Comparison of ENCODE assay signal across 1 cellular context in the genomic region with DNA sequence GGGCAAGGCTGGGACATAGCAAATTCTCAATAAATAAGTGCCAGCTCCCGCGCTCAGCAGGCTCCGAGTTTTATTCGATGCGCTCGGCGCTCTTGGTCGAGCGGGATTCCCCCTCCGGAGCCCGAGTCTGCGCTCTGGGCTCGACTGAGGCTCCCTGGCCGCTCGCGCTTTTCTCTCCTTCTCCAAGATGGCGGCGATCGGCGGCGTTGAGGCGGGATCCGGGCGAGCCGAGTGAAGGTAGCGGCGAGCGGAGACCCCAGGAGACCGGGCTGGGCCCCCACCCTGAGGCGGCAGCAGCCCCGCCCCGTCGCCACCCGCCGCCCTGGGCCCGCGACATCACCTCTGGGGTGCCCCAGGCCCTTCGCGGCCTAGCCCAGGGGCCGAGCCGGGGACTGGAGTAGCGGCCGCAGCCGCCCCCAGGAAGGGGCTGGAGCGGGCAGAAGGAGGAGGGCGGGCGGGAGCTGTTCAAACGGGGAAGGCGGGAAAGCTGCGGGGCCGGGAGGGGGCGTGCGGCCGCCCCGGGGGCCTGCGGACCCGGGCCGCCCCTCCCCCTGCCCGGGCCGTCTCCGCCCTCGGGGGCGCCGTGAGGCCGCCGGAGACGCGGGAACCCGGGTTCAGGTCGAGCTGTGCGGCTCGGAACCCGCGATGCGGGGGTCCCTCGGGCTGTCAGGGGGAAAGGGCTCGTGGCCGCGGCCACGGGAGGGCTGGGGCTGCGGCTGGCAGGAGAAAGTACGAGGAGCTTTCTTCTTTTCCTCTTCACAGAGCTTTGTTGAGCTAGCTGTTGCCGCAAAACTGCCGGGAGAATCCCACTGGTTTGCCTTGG.
TF ChIP-seq lines count a peak whose summit lies in the region.

A gene with protein sequence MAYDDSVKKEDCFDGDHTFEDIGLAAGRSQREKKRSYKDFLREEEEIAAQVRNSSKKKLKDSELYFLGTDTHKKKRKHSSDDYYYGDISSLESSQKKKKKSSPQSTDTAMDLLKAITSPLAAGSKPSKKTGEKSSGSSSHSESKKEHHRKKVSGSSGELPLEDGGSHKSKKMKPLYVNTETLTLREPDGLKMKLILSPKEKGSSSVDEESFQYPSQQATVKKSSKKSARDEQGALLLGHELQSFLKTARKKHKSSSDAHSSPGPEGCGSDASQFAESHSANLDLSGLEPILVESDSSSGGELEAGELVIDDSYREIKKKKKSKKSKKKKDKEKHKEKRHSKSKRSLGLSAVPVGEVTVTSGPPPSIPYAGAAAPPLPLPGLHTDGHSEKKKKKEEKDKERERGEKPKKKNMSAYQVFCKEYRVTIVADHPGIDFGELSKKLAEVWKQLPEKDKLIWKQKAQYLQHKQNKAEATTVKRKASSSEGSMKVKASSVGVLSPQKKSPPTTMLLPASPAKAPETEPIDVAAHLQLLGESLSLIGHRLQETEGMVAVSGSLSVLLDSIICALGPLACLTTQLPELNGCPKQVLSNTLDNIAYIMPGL (plus strand): TSS at position 173 of the 823 bp plus-strand sequence. CDS start 4,898 bp downstream, outside the sequence.

TF ChIP-seq in HepG2, 621 proteins besides CTCF, POLR2A, EP300 and RAD21 (continued from another document and continues in another):
- TF ChIP-seq, protein P1, sequence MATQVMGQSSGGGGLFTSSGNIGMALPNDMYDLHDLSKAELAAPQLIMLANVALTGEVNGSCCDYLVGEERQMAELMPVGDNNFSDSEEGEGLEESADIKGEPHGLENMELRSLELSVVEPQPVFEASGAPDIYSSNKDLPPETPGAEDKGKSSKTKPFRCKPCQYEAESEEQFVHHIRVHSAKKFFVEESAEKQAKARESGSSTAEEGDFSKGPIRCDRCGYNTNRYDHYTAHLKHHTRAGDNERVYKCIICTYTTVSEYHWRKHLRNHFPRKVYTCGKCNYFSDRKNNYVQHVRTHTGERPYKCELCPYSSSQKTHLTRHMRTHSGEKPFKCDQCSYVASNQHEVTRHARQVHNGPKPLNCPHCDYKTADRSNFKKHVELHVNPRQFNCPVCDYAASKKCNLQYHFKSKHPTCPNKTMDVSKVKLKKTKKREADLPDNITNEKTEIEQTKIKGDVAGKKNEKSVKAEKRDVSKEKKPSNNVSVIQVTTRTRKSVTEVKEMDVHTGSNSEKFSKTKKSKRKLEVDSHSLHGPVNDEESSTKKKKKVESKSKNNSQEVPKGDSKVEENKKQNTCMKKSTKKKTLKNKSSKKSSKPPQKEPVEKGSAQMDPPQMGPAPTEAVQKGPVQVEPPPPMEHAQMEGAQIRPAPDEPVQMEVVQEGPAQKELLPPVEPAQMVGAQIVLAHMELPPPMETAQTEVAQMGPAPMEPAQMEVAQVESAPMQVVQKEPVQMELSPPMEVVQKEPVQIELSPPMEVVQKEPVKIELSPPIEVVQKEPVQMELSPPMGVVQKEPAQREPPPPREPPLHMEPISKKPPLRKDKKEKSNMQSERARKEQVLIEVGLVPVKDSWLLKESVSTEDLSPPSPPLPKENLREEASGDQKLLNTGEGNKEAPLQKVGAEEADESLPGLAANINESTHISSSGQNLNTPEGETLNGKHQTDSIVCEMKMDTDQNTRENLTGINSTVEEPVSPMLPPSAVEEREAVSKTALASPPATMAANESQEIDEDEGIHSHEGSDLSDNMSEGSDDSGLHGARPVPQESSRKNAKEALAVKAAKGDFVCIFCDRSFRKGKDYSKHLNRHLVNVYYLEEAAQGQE (IDR thresholded peaks at IDR 0.05; ENCODE audit: borderline replicate concordance in 1 of 2, low read depth in 1 of 2, low read length in 2 of 2), result no peak
- TF ChIP-seq ELF1 (CRISPR knock-in tag; IDR thresholded peaks at IDR 0.05) (peak; percentile 21; the same call in 1 of the 2 replicates), GABPA (IDR thresholded peaks at IDR 0.05; ENCODE audit: low read depth, low read length) (no peak), GABPA (CRISPR knock-in tag; IDR thresholded peaks at IDR 0.05; ENCODE audit: low read depth) (peak; percentile 37; the same call in 1 of the 2 replicates), CENPX (CRISPR knock-in tag; IDR thresholded peaks at IDR 0.05) (no peak), FOXC1 (CRISPR knock-in tag; IDR thresholded peaks at IDR 0.05; ENCODE audit: borderline replicate concordance) (peak; percentile 83; the same call in 1 of the 2 replicates), SP140L (CRISPR knock-in tag; IDR thresholded peaks at IDR 0.05; ENCODE audit: borderline replicate concordance) (0 out of 2 replicates have a peak, but pooled peaks have one; percentile 16), ZNF777 (CRISPR knock-in tag; IDR thresholded peaks at IDR 0.05) (peak; percentile 65), ZFYVE20 (CRISPR knock-in tag; IDR thresholded peaks at IDR 0.05; ENCODE audit: borderline replicate concordance, low read depth) (peak; percentile 71; the same call in 1 of the 2 replicates), ZNF235 (CRISPR knock-in tag; IDR thresholded peaks at IDR 0.05; ENCODE audit: borderline replicate concordance) (no peak; the same call in 1 of the 2 replicates), ZBTB38 (CRISPR knock-in tag; IDR thresholded peaks at IDR 0.05) (no peak), TCF12 (IDR thresholded peaks at IDR 0.05) (no peak), TCF12 (CRISPR knock-in tag; IDR thresholded peaks at IDR 0.05) (peak; percentile 50; the same call in 1 of the 2 replicates), RBFOX2 (IDR thresholded peaks at IDR 0.05; ENCODE audit: low read depth, low read length) (peak; percentile 90)
- TF ChIP-seq, protein P2, sequence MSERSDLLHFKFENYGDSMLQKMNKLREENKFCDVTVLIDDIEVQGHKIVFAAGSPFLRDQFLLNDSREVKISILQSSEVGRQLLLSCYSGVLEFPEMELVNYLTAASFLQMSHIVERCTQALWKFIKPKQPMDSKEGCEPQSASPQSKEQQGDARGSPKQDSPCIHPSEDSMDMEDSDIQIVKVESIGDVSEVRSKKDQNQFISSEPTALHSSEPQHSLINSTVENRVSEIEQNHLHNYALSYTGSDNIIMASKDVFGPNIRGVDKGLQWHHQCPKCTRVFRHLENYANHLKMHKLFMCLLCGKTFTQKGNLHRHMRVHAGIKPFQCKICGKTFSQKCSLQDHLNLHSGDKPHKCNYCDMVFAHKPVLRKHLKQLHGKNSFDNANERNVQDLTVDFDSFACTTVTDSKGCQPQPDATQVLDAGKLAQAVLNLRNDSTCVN (CRISPR knock-in tag; IDR thresholded peaks at IDR 0.05; ENCODE audit: borderline replicate concordance), result no peak; the same call in 1 of the 2 replicates
- TF ChIP-seq, protein P3, sequence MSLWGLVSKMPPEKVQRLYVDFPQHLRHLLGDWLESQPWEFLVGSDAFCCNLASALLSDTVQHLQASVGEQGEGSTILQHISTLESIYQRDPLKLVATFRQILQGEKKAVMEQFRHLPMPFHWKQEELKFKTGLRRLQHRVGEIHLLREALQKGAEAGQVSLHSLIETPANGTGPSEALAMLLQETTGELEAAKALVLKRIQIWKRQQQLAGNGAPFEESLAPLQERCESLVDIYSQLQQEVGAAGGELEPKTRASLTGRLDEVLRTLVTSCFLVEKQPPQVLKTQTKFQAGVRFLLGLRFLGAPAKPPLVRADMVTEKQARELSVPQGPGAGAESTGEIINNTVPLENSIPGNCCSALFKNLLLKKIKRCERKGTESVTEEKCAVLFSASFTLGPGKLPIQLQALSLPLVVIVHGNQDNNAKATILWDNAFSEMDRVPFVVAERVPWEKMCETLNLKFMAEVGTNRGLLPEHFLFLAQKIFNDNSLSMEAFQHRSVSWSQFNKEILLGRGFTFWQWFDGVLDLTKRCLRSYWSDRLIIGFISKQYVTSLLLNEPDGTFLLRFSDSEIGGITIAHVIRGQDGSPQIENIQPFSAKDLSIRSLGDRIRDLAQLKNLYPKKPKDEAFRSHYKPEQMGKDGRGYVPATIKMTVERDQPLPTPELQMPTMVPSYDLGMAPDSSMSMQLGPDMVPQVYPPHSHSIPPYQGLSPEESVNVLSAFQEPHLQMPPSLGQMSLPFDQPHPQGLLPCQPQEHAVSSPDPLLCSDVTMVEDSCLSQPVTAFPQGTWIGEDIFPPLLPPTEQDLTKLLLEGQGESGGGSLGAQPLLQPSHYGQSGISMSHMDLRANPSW (CRISPR knock-in tag; IDR thresholded peaks at IDR 0.05; ENCODE audit: borderline replicate concordance), result no peak
- TF ChIP-seq, protein P4, sequence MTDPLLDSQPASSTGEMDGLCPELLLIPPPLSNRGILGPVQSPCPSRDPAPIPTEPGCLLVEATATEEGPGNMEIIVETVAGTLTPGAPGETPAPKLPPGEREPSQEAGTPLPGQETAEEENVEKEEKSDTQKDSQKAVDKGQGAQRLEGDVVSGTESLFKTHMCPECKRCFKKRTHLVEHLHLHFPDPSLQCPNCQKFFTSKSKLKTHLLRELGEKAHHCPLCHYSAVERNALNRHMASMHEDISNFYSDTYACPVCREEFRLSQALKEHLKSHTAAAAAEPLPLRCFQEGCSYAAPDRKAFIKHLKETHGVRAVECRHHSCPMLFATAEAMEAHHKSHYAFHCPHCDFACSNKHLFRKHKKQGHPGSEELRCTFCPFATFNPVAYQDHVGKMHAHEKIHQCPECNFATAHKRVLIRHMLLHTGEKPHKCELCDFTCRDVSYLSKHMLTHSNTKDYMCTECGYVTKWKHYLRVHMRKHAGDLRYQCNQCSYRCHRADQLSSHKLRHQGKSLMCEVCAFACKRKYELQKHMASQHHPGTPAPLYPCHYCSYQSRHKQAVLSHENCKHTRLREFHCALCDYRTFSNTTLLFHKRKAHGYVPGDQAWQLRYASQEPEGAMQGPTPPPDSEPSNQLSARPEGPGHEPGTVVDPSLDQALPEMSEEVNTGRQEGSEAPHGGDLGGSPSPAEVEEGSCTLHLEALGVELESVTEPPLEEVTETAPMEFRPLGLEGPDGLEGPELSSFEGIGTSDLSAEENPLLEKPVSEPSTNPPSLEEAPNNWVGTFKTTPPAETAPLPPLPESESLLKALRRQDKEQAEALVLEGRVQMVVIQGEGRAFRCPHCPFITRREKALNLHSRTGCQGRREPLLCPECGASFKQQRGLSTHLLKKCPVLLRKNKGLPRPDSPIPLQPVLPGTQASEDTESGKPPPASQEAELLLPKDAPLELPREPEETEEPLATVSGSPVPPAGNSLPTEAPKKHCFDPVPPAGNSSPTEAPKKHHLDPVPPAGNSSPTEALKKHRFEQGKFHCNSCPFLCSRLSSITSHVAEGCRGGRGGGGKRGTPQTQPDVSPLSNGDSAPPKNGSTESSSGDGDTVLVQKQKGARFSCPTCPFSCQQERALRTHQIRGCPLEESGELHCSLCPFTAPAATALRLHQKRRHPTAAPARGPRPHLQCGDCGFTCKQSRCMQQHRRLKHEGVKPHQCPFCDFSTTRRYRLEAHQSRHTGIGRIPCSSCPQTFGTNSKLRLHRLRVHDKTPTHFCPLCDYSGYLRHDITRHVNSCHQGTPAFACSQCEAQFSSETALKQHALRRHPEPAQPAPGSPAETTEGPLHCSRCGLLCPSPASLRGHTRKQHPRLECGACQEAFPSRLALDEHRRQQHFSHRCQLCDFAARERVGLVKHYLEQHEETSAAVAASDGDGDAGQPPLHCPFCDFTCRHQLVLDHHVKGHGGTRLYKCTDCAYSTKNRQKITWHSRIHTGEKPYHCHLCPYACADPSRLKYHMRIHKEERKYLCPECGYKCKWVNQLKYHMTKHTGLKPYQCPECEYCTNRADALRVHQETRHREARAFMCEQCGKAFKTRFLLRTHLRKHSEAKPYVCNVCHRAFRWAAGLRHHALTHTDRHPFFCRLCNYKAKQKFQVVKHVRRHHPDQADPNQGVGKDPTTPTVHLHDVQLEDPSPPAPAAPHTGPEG (CRISPR knock-in tag; IDR thresholded peaks at IDR 0.05), result peak; percentile 76; the same call in 1 of the 2 replicates
- TF ChIP-seq, protein P5, sequence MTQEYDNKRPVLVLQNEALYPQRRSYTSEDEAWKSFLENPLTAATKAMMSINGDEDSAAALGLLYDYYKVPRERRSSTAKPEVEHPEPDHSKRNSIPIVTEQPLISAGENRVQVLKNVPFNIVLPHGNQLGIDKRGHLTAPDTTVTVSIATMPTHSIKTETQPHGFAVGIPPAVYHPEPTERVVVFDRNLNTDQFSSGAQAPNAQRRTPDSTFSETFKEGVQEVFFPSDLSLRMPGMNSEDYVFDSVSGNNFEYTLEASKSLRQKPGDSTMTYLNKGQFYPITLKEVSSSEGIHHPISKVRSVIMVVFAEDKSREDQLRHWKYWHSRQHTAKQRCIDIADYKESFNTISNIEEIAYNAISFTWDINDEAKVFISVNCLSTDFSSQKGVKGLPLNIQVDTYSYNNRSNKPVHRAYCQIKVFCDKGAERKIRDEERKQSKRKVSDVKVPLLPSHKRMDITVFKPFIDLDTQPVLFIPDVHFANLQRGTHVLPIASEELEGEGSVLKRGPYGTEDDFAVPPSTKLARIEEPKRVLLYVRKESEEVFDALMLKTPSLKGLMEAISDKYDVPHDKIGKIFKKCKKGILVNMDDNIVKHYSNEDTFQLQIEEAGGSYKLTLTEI (CRISPR knock-in tag; conservative IDR thresholded peaks at IDR 0.05), result no peak
- TF ChIP-seq, protein P6, sequence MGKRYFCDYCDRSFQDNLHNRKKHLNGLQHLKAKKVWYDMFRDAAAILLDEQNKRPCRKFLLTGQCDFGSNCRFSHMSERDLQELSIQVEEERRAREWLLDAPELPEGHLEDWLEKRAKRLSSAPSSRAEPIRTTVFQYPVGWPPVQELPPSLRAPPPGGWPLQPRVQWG (CRISPR knock-in tag; IDR thresholded peaks at IDR 0.05; ENCODE audit: borderline replicate concordance, low read depth), result no peak
- TF ChIP-seq, protein P7, sequence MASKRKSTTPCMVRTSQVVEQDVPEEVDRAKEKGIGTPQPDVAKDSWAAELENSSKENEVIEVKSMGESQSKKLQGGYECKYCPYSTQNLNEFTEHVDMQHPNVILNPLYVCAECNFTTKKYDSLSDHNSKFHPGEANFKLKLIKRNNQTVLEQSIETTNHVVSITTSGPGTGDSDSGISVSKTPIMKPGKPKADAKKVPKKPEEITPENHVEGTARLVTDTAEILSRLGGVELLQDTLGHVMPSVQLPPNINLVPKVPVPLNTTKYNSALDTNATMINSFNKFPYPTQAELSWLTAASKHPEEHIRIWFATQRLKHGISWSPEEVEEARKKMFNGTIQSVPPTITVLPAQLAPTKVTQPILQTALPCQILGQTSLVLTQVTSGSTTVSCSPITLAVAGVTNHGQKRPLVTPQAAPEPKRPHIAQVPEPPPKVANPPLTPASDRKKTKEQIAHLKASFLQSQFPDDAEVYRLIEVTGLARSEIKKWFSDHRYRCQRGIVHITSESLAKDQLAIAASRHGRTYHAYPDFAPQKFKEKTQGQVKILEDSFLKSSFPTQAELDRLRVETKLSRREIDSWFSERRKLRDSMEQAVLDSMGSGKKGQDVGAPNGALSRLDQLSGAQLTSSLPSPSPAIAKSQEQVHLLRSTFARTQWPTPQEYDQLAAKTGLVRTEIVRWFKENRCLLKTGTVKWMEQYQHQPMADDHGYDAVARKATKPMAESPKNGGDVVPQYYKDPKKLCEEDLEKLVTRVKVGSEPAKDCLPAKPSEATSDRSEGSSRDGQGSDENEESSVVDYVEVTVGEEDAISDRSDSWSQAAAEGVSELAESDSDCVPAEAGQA (IDR thresholded peaks at IDR 0.05; ENCODE audit: low read depth), result peak; percentile 66; the same call in 1 of the 2 replicates
- TF ChIP-seq, protein P7 (CRISPR knock-in tag; IDR thresholded peaks at IDR 0.05; ENCODE audit: borderline replicate concordance), result peak; percentile 81; the same call in 1 of the 2 replicates
